In the genomic region with DNA sequence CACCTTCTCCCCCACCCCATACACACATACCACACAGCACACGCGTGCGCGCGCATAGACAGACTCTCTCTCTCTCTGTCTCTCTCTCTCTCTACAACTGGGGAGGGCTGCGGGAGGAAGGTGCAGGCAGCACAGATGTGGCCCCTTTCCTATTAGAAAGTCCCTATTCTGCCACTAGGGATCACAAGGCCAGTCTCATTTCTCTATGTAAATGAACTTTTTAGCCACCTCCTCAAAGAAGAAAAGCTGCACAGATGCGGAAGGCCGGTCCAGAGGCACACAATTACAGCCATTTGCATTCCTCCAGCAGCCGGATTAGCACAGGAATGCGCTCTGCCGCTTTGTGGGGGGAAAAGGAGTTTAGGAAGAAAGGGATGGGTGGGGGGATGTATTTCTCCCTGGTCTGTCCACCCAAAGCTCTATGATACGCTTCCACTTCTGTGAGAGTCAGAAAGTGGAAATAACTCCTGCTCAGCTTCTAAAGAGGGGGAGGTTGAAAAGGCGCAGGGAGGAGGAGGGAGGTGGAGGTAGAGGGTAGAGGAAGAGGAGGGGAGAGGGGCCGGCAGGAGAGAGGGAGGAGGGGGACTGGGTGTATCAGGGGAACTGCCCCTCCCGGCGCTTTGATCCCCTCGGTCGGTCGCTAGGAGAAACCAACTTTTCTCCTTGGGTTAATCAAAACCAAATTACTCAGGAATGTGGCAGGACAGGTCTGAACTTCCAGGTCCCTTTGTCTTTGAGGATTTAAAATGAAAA, we compare ENCODE assay signal across 8 cellular contexts. TPM values are rescaled to one million over a fixed set of nuclear protein-coding genes. Genes with fewer than 3 reads are reported as not detected.
A peak's percentile ranks its signal among the peaks of the same experiment; 100 is the strongest.
DNase-seq lines count a peak whose midpoint lies in the region; ATAC-seq and TF ChIP-seq lines count a peak whose summit lies in the region.

No MANE protein-coding gene starts in this region.

- TF ChIP-seq CTCF in uterus (IDR thresholded peaks at IDR 0.05), result no peak

- H3K36me3 ChIP-seq in uterus, result no peaks in the 10 kb centered on the region

- in situ Hi-C loops in G401 (cut with HindIII; ENCODE audit: low sequenced_read_pairs), result no loop called here

- H3K27ac ChIP-seq in uterus, result no peak overlapping the region

- H3K27me3 ChIP-seq in uterus, result no peaks in the 10 kb centered on the region

- H3K4me1 ChIP-seq in uterus, result peaks cover 0 to 10% of the 10 kb centered on the region in 2 donors

- H3K9me3 ChIP-seq in uterus, result no peaks in the 10 kb centered on the region

- intact Hi-C loops in uterus (cut with DNase I; ENCODE audit: low total_unique reads), result no loop called here

- ATAC-seq in GM19463 (IDR thresholded peaks at IDR 0.05; ENCODE audit: unreplicated experiment), result peak; percentile 66
- peak; percentile 64 for ATAC-seq in HG03442 (IDR thresholded peaks at IDR 0.05; ENCODE audit: unreplicated experiment)

- H3K4me3 ChIP-seq in uterus, result no peak overlapping the region

- TF ChIP-seq POLR2A in uterus (IDR thresholded peaks at IDR 0.05), result no peak

- DNase-seq in G401 (ENCODE audit: low spot score), result peak; percentile 39
- peak; percentile 85 for DNase-seq in left kidney (ENCODE audit: low read depth, low spot score)
- DNase-seq in T-helper 2 cell, result no peak
- no peak for DNase-seq in GDM1 (lab: John Stamatoyannopoulos, UW)
- no peak for DNase-seq in DMS153 (lab: John Stamatoyannopoulos, UW)
- DNase-seq in uterus, result no peak

RNA-seq across cellular contexts. Expression of a gene that starts 11.7 kb away (rescaled TPM):
- 1.5 and 3.5 TPM in 2 replicates for total RNA-seq in G401 (2014; rRNA removed; shearing (Covaris generic))
- 10 to 100 TPM in 3 of 4 donors, 1 to 10 TPM in 1; 9.1 to 34.0 (median 12.0) TPM for total RNA-seq in uterus

Comparison
In these comparisons a context has a peak if more than half of its experiments do, and no peak if none do; other contexts are left out.
1. DNase-seq: peak in G401 (single experiment) and left kidney (single experiment); none in T-helper 2 cell (0 of 5), GDM1 (single experiment), DMS153 (single experiment) and uterus (0 of 2).